18 cellular contexts compared by ENCODE assay signal in the genomic region with DNA sequence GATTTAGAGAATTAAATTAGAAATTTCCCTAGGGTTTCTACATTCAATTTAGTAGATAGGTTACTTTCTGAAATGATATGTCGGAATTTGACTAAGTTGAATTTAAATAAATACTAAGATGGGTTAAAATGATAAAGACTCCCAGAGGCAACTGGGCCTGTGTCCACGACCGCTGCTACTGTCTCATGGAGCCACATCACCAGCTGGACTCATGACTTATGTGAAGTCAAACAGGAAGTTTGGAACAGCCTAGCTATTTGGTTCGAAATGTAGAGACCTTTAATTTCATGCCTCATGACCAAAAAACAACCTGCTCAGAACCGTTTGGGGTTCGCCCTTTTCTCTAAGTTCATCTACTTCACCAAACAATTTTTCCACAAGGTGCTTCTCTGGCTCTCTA. TPM values are rescaled to one million over a fixed set of nuclear protein-coding genes. Genes with fewer than 3 reads are reported as not detected.
A peak's percentile ranks its signal among the peaks of the same experiment; 100 is the strongest.
DNase-seq lines count a peak whose midpoint lies in the region; ATAC-seq and TF ChIP-seq lines count a peak whose summit lies in the region.
"Had no signal": no experiment of that assay in that cellular context is flagged by ENCODE, and none has a peak within 500 bp of the region (broad histone marks: within the 10 kb centered on the region; RNA-seq: fewer than 3 reads in every experiment).

No MANE protein-coding gene starts in this region.

- H3K27ac ChIP-seq in breast epithelium (peak overlapping the region; percentile 79 to 86), mammary epithelial cell (ENCODE audit: insufficient read depth, low read depth, low read length) (no peak overlapping the region), PC-9 (peak overlapping the region; percentile 76), Peyer's patch (no peak overlapping the region)

- no peaks in the 10 kb centered on the region for H3K27me3 Mint-ChIP-seq in type B pancreatic cell

- dilution Hi-C loops in mammary epithelial cell (cut with HindIII; ENCODE audit: low sequenced_read_pairs) = loop anchor here (5.0 kb wide), 1 partner anchor 64 kb away; no protein-coding TSS in a partner anchor

- 97% methylated on average over 6 of the region's 6 CpGs for WGBS in mammary epithelial cell (ENCODE audit: low coverage, missing lambda C conversion rate)

- H3K4me3 ChIP-seq in breast epithelium = no peak overlapping the region
- no peak overlapping the region for H3K4me3 ChIP-seq in mammary epithelial cell (replicated peaks in 1 of 3; ENCODE audit: insufficient read depth in 1 of 3, low read depth in 2 of 3, low read length in 3 of 3)
- no peak overlapping the region for H3K4me3 ChIP-seq in PC-9
- H3K4me3 ChIP-seq in Peyer's patch = no peak overlapping the region

- DNase-seq in breast epithelium (ENCODE audit: low spot score in 2 of 2) (no peak), mammary epithelial cell (no peak), PC-9 (no peak), left lobe of liver (ENCODE audit: low spot score) (peak; percentile 16), type B pancreatic cell (ENCODE audit: extremely low spot score, unreplicated experiment) (no peak), NCI-H345 treated with DMSO at 0.1 percent for 48 hours (lab: John Stamatoyannopoulos, UW; ENCODE audit: unreplicated experiment) (no peak), Peyer's patch (no peak)
- DNase-seq: 8988T, C1 segment of cervical spinal cord, GDM1, HFFc6, NCI-H1048, NCI-H1694, NCI-H2107, NCI-H446, NCI-H748 treated with DMSO at 0.1 percent for 48 hours, Right ventricle myocardium superior had no signal

- H3K4me1 ChIP-seq in breast epithelium (peaks cover 4 to 8% of the 10 kb centered on the region in 2 donors), mammary epithelial cell (ENCODE audit: insufficient read depth, low read length) (peaks cover 19% of the 10 kb centered on the region), PC-9 (replicated peaks; ENCODE audit: insufficient read depth) (peaks cover 66% of the 10 kb centered on the region), Peyer's patch (no peaks in the 10 kb centered on the region)

- H3K4me1 Mint-ChIP-seq in type B pancreatic cell (ENCODE audit: unreplicated experiment) = peaks cover 45% of the 10 kb centered on the region

- H3K27me3 ChIP-seq in breast epithelium (no peaks in the 10 kb centered on the region), mammary epithelial cell (ENCODE audit: insufficient read depth, low read length) (no peaks in the 10 kb centered on the region), PC-9 (ENCODE audit: insufficient read depth, low read depth) (no peaks in the 10 kb centered on the region), Peyer's patch (no peaks in the 10 kb centered on the region)

- H3K79me2 ChIP-seq in mammary epithelial cell (ENCODE audit: insufficient read depth, low read length) (no peaks in the 10 kb centered on the region), PC-9 (ENCODE audit: low read depth) (peaks cover 21% of the 10 kb centered on the region)

- H3K27ac Mint-ChIP-seq in type B pancreatic cell = peak overlapping the region; percentile 92

- H3K4me3 Mint-ChIP-seq in type B pancreatic cell = no peak overlapping the region

- no peaks in the 10 kb centered on the region for H3K9me2 ChIP-seq in PC-9 (ENCODE audit: insufficient read depth)

- no peaks in the 10 kb centered on the region for H3K9me3 Mint-ChIP-seq in type B pancreatic cell
- H3K9me3 Mint-ChIP-seq: HFFc6 had no signal

- H3F3A ChIP-seq in PC-9 (ENCODE audit: insufficient read depth, low read depth) = peaks cover 53% of the 10 kb centered on the region

- no peak for TF ChIP-seq POLR2A in breast epithelium (IDR thresholded peaks at IDR 0.05)
- TF ChIP-seq POLR2A in Peyer's patch (IDR thresholded peaks at IDR 0.05) = no peak

- peaks cover 19% of the 10 kb centered on the region for H3K36me3 Mint-ChIP-seq in type B pancreatic cell

- H3K9me3 ChIP-seq in breast epithelium = no peaks in the 10 kb centered on the region
- no peaks in the 10 kb centered on the region for H3K9me3 ChIP-seq in mammary epithelial cell (replicated peaks; ENCODE audit: insufficient read depth, low read length)
- H3K9me3 ChIP-seq in PC-9 (ENCODE audit: insufficient read depth, low read depth) = no peaks in the 10 kb centered on the region
- H3K9me3 ChIP-seq in Peyer's patch = no peaks in the 10 kb centered on the region

- H4K20me1 ChIP-seq in mammary epithelial cell (ENCODE audit: insufficient read depth, low read length) = no peaks in the 10 kb centered on the region
- no peaks in the 10 kb centered on the region for H4K20me1 ChIP-seq in PC-9 (ENCODE audit: insufficient read depth)

- H3K9ac ChIP-seq in mammary epithelial cell (ENCODE audit: insufficient read depth, low read length) = no peak overlapping the region

- BruUV-seq in mammary epithelial cell (replicated peaks; lab: Mats Ljungman, UMichigan) (no TSS peak), PC-9 (replicated peaks; lab: Mats Ljungman, UMichigan) (no TSS peak)

- no peak for TF ChIP-seq CTCF in breast epithelium (IDR thresholded peaks at IDR 0.05)
- TF ChIP-seq CTCF in mammary epithelial cell (conservative IDR thresholded peaks at IDR 0.05 in 1 of 2, IDR thresholded peaks at IDR 0.05 in 1 of 2; ENCODE audit: extremely low read depth in 1 of 2, insufficient read depth in 1 of 2, low read depth in 1 of 2, low read length in 2 of 2) = no peak
- no peak for TF ChIP-seq CTCF in PC-9 (conservative IDR thresholded peaks at IDR 0.05)
- TF ChIP-seq CTCF in type B pancreatic cell (conservative IDR thresholded peaks at IDR 0.05) = no peak
- no peak for TF ChIP-seq CTCF in Peyer's patch (IDR thresholded peaks at IDR 0.05)

- intact Hi-C loops in breast epithelium (cut with DNase I; ENCODE audit: low total_unique reads) = no loop called here
- intact Hi-C loops in mammary epithelial cell (cut with micrococcal nuclease) = loop anchor here (1.0 kb wide), 1 partner anchor 22 kb away; a partner anchor contains a TSS
- intact Hi-C loops in PC-9 (cut with micrococcal nuclease; ENCODE audit: unreplicated experiment) = no loop called here

- CTCF ChIA-PET in mammary epithelial cell (lab: Charles Lee; ENCODE audit: low non-redundant PET) (no interaction called here), PC-9 (lab: Charles Lee) (no interaction called here)

- POLR2A ChIA-PET in PC-9 (lab: Charles Lee; ENCODE audit: unreplicated experiment) = no interaction called here

- H3K36me3 ChIP-seq in breast epithelium (no peaks in the 10 kb centered on the region), mammary epithelial cell (ENCODE audit: insufficient read depth, low read length) (no peaks in the 10 kb centered on the region), PC-9 (ENCODE audit: low read depth) (peaks cover 36% of the 10 kb centered on the region; the same call in 1 of the 2 replicates), Peyer's patch (no peaks in the 10 kb centered on the region)

- H2AFZ ChIP-seq in mammary epithelial cell (ENCODE audit: low read depth, low read length) (no peak overlapping the region), PC-9 (no peak overlapping the region)

- in situ Hi-C loops in mammary epithelial cell (cut with MboI; ENCODE audit: low sequenced_read_pairs in 2 of 2) = no loop called here

- ATAC-seq in left lobe of liver (no peak), GM18873 (IDR thresholded peaks at IDR 0.05; ENCODE audit: low FRiP score, unreplicated experiment) (no peak)

- H3K4me2 ChIP-seq in mammary epithelial cell (ENCODE audit: insufficient read depth, low read depth, low read length) (no peak overlapping the region), PC-9 (peak overlapping the region; percentile 63; the same call in 1 of the 2 replicates)

RNA-seq across cellular contexts. Expression of a gene that starts 22.2 kb away (rescaled TPM):
- total RNA-seq in breast epithelium = 10 to 100 TPM in 2 of 3 donors, 1 to 10 TPM in 1; 2.1 to 86.3 (median 40.0) TPM
- 1 to 10 TPM; 2.2 to 6.0 TPM for total RNA-seq in mammary epithelial cell
- polyA plus RNA-seq in mammary epithelial cell = 1.8 TPM
- 1.4 TPM for polyA minus RNA-seq in mammary epithelial cell
- 8.6 and 10.6 TPM in 2 replicates for total RNA-seq in PC-9 (2021)
- total RNA-seq in left lobe of liver = 4.7 TPM
- 37.4 and 120 TPM in 2 replicates for total RNA-seq in type B pancreatic cell (ENCODE audit: low replicate concordance)
- total RNA-seq in Peyer's patch = 1 to 10 TPM in 3 of 4 donors, not detected in 1; 1.3 to 6.6 (median 1.5) TPM

Comparison
In these comparisons a context has a peak if more than half of its experiments do, and no peak if none do; other contexts are left out.
1. H3K27ac ChIP-seq: peak in breast epithelium (2 of 2) and PC-9 (single experiment); none in mammary epithelial cell (single experiment) and Peyer's patch (0 of 4).